Comparison of ENCODE assay signal across 11 cellular contexts in genomic region chr1:8154621-8155052, GRCh38.
DNase-seq lines count a peak whose midpoint lies in the region; ATAC-seq and TF ChIP-seq lines count a peak whose summit lies in the region.
"Had no signal": no experiment of that assay in that cellular context is flagged by ENCODE, and none has a peak within 500 bp of the region (broad histone marks: within the 10 kb centered on the region; RNA-seq: fewer than 3 reads in every experiment).

No MANE protein-coding gene starts in this region.

- peaks cover 0 to 14% (median 0%) of the 10 kb centered on the region in 6 donors for H3K4me1 ChIP-seq in spleen

- 49 to 60% (median 53%) methylated on average over 15 of the region's 15 CpGs for WGBS in spleen, 5 donors

- intact Hi-C loops in spleen (cut with DNase I; ENCODE audit: low total_unique reads): no loop called here

- POLR2A ChIA-PET in AG04450 (lab: Yijun Ruan, JAX): interaction anchor here (0.6 to 1.3 kb wide), 5 partner anchors 17 to 149 kb away, joined by 3 to 10 read pairs (median 3); no protein-coding TSS in a partner anchor
- POLR2A ChIA-PET in activated CD4-positive, alpha-beta T cell treated with anti-CD3 and anti-CD28 coated beads, Interleukin-2, amount 10 ng/mL, durations not matched to agents 7 days and 5 days (lab: Charles Lee): no interaction called here

- peaks cover 8% of the 10 kb centered on the region for H3K36me3 Mint-ChIP-seq in activated CD4-positive, alpha-beta T cell treated with anti-CD3 and anti-CD28 coated beads, Interleukin-2, amount 10 ng/mL, durations not matched to agents 7 days and 5 days (ENCODE audit: low read depth)
- peaks cover 6% of the 10 kb centered on the region for H3K36me3 Mint-ChIP-seq in activated naive CD8-positive, alpha-beta T cell treated with anti-CD3 and anti-CD28 coated beads for 36 hours

- H3K36me3 ChIP-seq in WERI-Rb-1 (no peaks in the 10 kb centered on the region), spleen (no peaks in the 10 kb centered on the region)

- no peak for ATAC-seq in GM18505 (IDR thresholded peaks at IDR 0.05; ENCODE audit: unreplicated experiment)
- ATAC-seq: activated T-cell treated with anti-CD3 and anti-CD28 coated beads, Interleukin-2, amount 50 U/mL, for 4 hours had no signal

- TF ChIP-seq POLR2A in spleen (IDR thresholded peaks at IDR 0.05): no peak
- TF ChIP-seq POLR2A in GM18505 (IDR thresholded peaks at IDR 0.05; ENCODE audit: borderline replicate concordance, extremely low read depth, insufficient read depth, insufficient read length): no peak

- no peak overlapping the region for H3K27ac Mint-ChIP-seq in activated CD4-positive, alpha-beta T cell treated with anti-CD3 and anti-CD28 coated beads, Interleukin-2, amount 10 ng/mL, durations not matched to agents 7 days and 5 days
- no peak overlapping the region for H3K27ac Mint-ChIP-seq in activated naive CD8-positive, alpha-beta T cell treated with anti-CD3 and anti-CD28 coated beads for 36 hours

- no peak overlapping the region for H3K4me3 ChIP-seq in AG04450 (ENCODE audit: low read depth, low read length)
- no peak overlapping the region for H3K4me3 ChIP-seq in WERI-Rb-1 (ENCODE audit: low read depth, low read length)
- no peak overlapping the region for H3K4me3 ChIP-seq in spleen
- H3K4me3 ChIP-seq: lung had no signal

- H3K4me1 Mint-ChIP-seq in activated CD4-positive, alpha-beta T cell treated with anti-CD3 and anti-CD28 coated beads, Interleukin-2, amount 10 ng/mL, durations not matched to agents 7 days and 5 days: peaks cover 47% of the 10 kb centered on the region
- H3K4me1 Mint-ChIP-seq in activated naive CD8-positive, alpha-beta T cell treated with anti-CD3 and anti-CD28 coated beads for 36 hours: peaks cover 41% of the 10 kb centered on the region

- H3K4me3 Mint-ChIP-seq in activated CD4-positive, alpha-beta T cell treated with anti-CD3 and anti-CD28 coated beads, Interleukin-2, amount 10 ng/mL, durations not matched to agents 7 days and 5 days: no peak overlapping the region
- no peak overlapping the region for H3K4me3 Mint-ChIP-seq in activated naive CD8-positive, alpha-beta T cell treated with anti-CD3 and anti-CD28 coated beads for 36 hours
- H3K4me3 Mint-ChIP-seq: activated T-cell treated with anti-CD3 and anti-CD28 coated beads, Interleukin-2, amount 50 U/mL, for 4 hours; H9 had no signal

- peak overlapping the region; percentile 31 for H3K27ac ChIP-seq in AG04450 (ENCODE audit: low read depth, low read length)
- H3K27ac ChIP-seq in WERI-Rb-1: peak overlapping the region; percentile 49
- no peak overlapping the region for H3K27ac ChIP-seq in spleen

- DNase-seq in AG04450 (ENCODE audit: low read depth, low spot score) (no peak), HuH-7.5 (ENCODE audit: low spot score) (peak; percentile 55), WERI-Rb-1 (peak; percentile 70), kidney tubule cell (ENCODE audit: low spot score) (peak; percentile 83), spleen (no peak)
- no peak for DNase-seq in activated CD4-positive, alpha-beta T cell treated with anti-CD3 and anti-CD28 coated beads, Interleukin-2, amount 10 ng/mL, durations not matched to agents 7 days and 5 days
- no peak for DNase-seq in activated naive CD8-positive, alpha-beta T cell treated with anti-CD3 and anti-CD28 coated beads for 36 hours
- DNase-seq: activated T-cell treated with anti-CD3 and anti-CD28 coated beads, Interleukin-2, amount 50 U/mL, for 4 hours; H9 had no signal

- H3K27me3 Mint-ChIP-seq in activated CD4-positive, alpha-beta T cell treated with anti-CD3 and anti-CD28 coated beads, Interleukin-2, amount 10 ng/mL, durations not matched to agents 7 days and 5 days: peaks cover 15% of the 10 kb centered on the region
- peaks cover 40% of the 10 kb centered on the region for H3K27me3 Mint-ChIP-seq in activated naive CD8-positive, alpha-beta T cell treated with anti-CD3 and anti-CD28 coated beads for 36 hours

- CTCF ChIA-PET in AG04450 (lab: Charles Lee): interaction anchor here (0.6 to 1.6 kb wide), 7 partner anchors 9 to 683 kb away, joined by 3 to 6 read pairs (median 4); no protein-coding TSS in a partner anchor
- CTCF ChIA-PET in activated CD4-positive, alpha-beta T cell treated with anti-CD3 and anti-CD28 coated beads, Interleukin-2, amount 10 ng/mL, durations not matched to agents 7 days and 5 days (lab: Charles Lee): interaction anchor here (1.1 kb wide), 1 partner anchor 9 kb away, joined by 3 read pairs; no protein-coding TSS in a partner anchor

- H3K9me3 ChIP-seq in AG04450 (ENCODE audit: control insufficient read depth, insufficient read depth, low read length) (peaks cover 3% of the 10 kb centered on the region; the same call in 1 of the 2 replicates), WERI-Rb-1 (ENCODE audit: severe bottlenecking) (peaks cover 10% of the 10 kb centered on the region), spleen (peaks cover 0 to 6% (median 0%) of the 10 kb centered on the region in 8 donors)

- peaks cover 12% of the 10 kb centered on the region for H3K9me3 Mint-ChIP-seq in activated CD4-positive, alpha-beta T cell treated with anti-CD3 and anti-CD28 coated beads, Interleukin-2, amount 10 ng/mL, durations not matched to agents 7 days and 5 days
- peaks cover 9% of the 10 kb centered on the region for H3K9me3 Mint-ChIP-seq in activated naive CD8-positive, alpha-beta T cell treated with anti-CD3 and anti-CD28 coated beads for 36 hours
- H3K9me3 Mint-ChIP-seq: activated T-cell treated with anti-CD3 and anti-CD28 coated beads, Interleukin-2, amount 50 U/mL, for 4 hours had no signal

- TF ChIP-seq CTCF in AG04450 (IDR thresholded peaks at IDR 0.05; ENCODE audit: low read depth, low read length) (no peak), WERI-Rb-1 (IDR thresholded peaks at IDR 0.05; ENCODE audit: low read depth, low read length) (no peak), spleen (IDR thresholded peaks at IDR 0.05 in 8 of 11, conservative IDR thresholded peaks at IDR 0.05 in 3 of 11) (no peak)

- H3K27me3 ChIP-seq in AG04450 (ENCODE audit: control insufficient read depth, insufficient read depth, low read length) (no peaks in the 10 kb centered on the region), WERI-Rb-1 (ENCODE audit: insufficient read depth, low read depth, severe bottlenecking) (no peaks in the 10 kb centered on the region), spleen (replicated peaks in 1 of 7) (peaks cover 0 to 27% (median 0%) of the 10 kb centered on the region in 7 donors)

Comparison
In these comparisons a context has a peak if more than half of its experiments do, and no peak if none do; other contexts are left out.
1. DNase-seq: peak in HuH-7.5 (single experiment), WERI-Rb-1 (single experiment) and kidney tubule cell (single experiment); none in AG04450 (single experiment), activated CD4-positive, alpha-beta T cell treated with anti-CD3 and anti-CD28 coated beads, Interleukin-2, amount 10 ng/mL, durations not matched to agents 7 days and 5 days (single experiment), spleen (single experiment) and activated naive CD8-positive, alpha-beta T cell treated with anti-CD3 and anti-CD28 coated beads for 36 hours (single experiment).
2. H3K27ac ChIP-seq: peak in AG04450 (single experiment) and WERI-Rb-1 (single experiment); none in spleen (0 of 8).